18 cellular contexts compared by ENCODE assay signal in the genomic region with DNA sequence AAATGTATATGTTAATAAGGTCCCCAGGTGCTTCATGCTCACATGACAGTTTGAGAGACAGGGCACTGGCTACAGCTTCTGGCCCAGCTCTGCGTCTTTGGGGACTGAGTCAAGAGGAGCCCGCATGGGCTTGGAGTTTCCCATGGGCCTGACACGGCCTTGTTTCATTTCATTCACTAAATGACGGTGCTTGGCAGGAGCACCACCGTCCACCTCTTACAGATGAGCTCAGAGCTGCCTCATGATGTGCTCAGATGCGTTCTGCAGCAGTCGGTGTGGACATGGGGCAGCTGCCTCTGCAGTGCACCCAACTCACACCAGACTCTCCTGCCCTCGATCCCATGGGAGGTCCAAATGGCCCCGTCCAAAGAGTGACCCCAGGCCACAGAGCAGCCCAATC.
"Had no signal": no experiment of that assay in that cellular context is flagged by ENCODE, and none has a peak within 500 bp of the region (broad histone marks: within the 10 kb centered on the region; RNA-seq: fewer than 3 reads in every experiment).

No MANE protein-coding gene starts in this region.

- H3K4me1 ChIP-seq: breast epithelium, gastroesophageal sphincter, heart right ventricle, tibial artery, uterus had no signal

- H3K27ac ChIP-seq: coronary artery, gastroesophageal sphincter, heart right ventricle, tibial artery, uterus had no signal

- H3K4me3 ChIP-seq: breast epithelium, coronary artery, gastroesophageal sphincter, heart right ventricle, tibial artery, uterus had no signal

- H3K36me3 ChIP-seq: breast epithelium, gastroesophageal sphincter, heart right ventricle, tibial artery, uterus had no signal

- H3K27me3 ChIP-seq: breast epithelium, uterus had no signal

- ATAC-seq: activated T-cell treated with anti-CD3 and anti-CD28 coated beads, Interleukin-2, amount 50 U/mL, for 4 hours; gastroesophageal sphincter; natural killer cell treated with Interleukin-12 subunit alpha and Interleukin-12 subunit beta and Interleukin-15 and Interleukin-18, amount 100 ng/mL, for 72 hours had no signal

- H3K9me3 ChIP-seq: breast epithelium, gastroesophageal sphincter, heart right ventricle, tibial artery, uterus had no signal

- DNase-seq: activated CD4-positive, alpha-beta T cell treated with anti-CD3 and anti-CD28 coated beads, Interleukin-2, amount 10 ng/mL, durations not matched to agents 7 days and 5 days; activated CD8-positive, alpha-beta memory T cell treated with anti-CD3 and anti-CD28 coated beads, Interleukin-2, amount 50 U/mL, for 4 hours; activated gamma-delta T cell; activated T-cell treated with anti-CD3 and anti-CD28 coated beads, Interleukin-2, amount 50 U/mL, for 4 hours; erythroblast; heart right ventricle; nucleus accumbens; stimulated activated CD4-positive, alpha-beta T cell treated with anti-CD3 and anti-CD28 coated beads, Interleukin-12 subunit alpha, Interleukin-12 subunit beta, amount 100 ng/mL, for 4 hours; stimulated activated CD4-positive, alpha-beta T cell treated with anti-CD3 and anti-CD28 coated beads, Interleukin-2, amount 100 ng/mL, for 24 hours; stimulated activated naive CD4-positive, alpha-beta T cell treated with Interleukin-2 at 50 U/mL for 16 hours; T-helper 1 cell; T1000; tibial artery; uterus had no signal
